ENCODE assay signal across 2 cellular contexts in the genomic region with DNA sequence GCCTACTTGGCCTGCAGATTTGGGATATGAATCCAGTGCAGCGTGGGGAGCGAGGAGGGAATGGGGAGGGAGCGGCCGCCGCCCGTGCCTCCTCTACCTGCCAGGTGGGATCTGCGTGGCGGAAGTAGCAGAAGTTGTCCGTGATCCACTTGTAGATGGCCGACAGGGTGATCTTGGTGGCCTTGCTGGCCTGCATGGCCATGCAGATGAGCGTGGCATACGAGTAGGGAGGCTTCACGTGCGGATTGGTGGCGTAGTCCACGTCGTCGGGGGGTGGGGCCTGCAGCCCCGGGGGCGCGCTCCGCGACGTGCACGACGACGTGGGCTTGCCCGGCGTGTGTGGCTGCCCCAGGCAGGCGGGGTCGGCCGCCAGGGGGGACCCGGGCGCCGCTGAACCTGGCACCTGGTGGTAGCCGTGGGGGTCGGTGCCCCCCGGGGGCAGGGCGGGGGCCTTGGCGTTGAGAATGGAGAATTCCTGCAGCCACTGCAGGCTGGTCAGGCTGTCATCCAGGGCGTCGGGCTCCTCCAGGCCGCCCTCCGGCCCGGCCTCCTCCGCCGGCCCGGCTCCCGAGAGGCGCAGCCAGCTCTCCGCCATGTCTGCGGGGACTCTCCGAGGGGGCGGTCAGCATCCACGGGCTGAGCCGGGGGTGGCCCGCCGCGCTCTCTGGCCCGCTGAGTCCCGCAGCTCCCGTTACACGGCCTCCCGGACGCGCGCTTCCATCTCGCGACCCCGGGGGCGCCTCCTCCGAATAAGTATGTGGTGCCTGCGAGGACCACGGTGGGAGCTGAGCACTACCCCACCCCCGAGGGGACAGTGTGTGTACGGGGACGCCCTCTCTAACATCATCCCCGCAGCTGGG.
TF ChIP-seq lines count a peak whose summit lies in the region.

No MANE protein-coding gene starts in this region.

TF ChIP-seq in IMR-90, 13 proteins besides CTCF, POLR2A, EP300 and RAD21:
- TF ChIP-seq MAZ (IDR thresholded peaks at IDR 0.05; ENCODE audit: borderline replicate concordance, low read depth, low read length) (no peak), MAFK (IDR thresholded peaks at IDR 0.05; ENCODE audit: low read depth, low read length) (no peak), BHLHE40 (IDR thresholded peaks at IDR 0.05; ENCODE audit: low read depth, low read length) (no peak), NFE2L2 (IDR thresholded peaks at IDR 0.05; ENCODE audit: low read depth, low read length) (no peak), MXI1 (IDR thresholded peaks at IDR 0.05; ENCODE audit: borderline replicate concordance, low read depth, low read length) (no peak), SMC3 (IDR thresholded peaks at IDR 0.05; ENCODE audit: low read depth, low read length) (no peak), USF2 (IDR thresholded peaks at IDR 0.05; ENCODE audit: low read depth, low read length) (no peak), FOS (IDR thresholded peaks at IDR 0.05; ENCODE audit: low read depth, low read length) (no peak), RFX5 (IDR thresholded peaks at IDR 0.05; ENCODE audit: low read depth, low read length) (no peak), ELK1 (IDR thresholded peaks at IDR 0.05; ENCODE audit: borderline replicate concordance, low read depth, low read length) (no peak), RCOR1 (IDR thresholded peaks at IDR 0.05; ENCODE audit: insufficient replicate concordance, low read length) (no peak), CEBPB (IDR thresholded peaks at IDR 0.05; ENCODE audit: low read depth, low read length) (no peak), CHD1 (IDR thresholded peaks at IDR 0.05; ENCODE audit: low read depth, low read length) (no peak)
TF ChIP-seq in IMR-90: peak in this region for 0.

TF ChIP-seq in K562, 482 proteins besides CTCF, POLR2A, EP300 and RAD21:
- TF ChIP-seq EGR1 (conservative IDR thresholded peaks at IDR 0.05) (no peak), ATF1 (CRISPR knock-in tag; IDR thresholded peaks at IDR 0.05) (no peak), ATF1 (tag; IDR thresholded peaks at IDR 0.05) (peak; percentile 17; the same call in 1 of the 2 replicates), RBM22 (IDR thresholded peaks at IDR 0.05; ENCODE audit: low read depth, low read length, poor library complexity, severe bottlenecking) (peak; percentile 61), BHLHE40 (IDR thresholded peaks at IDR 0.05; ENCODE audit: low read length) (peak; percentile 52), PTTG1 (tag; IDR thresholded peaks at IDR 0.05; ENCODE audit: low read depth) (no peak), POLR2G (IDR thresholded peaks at IDR 0.05; ENCODE audit: low read depth, low read length) (peak; percentile 43; the same call in 1 of the 2 replicates)
